1 cellular context compared by ENCODE assay signal in the genomic region with DNA sequence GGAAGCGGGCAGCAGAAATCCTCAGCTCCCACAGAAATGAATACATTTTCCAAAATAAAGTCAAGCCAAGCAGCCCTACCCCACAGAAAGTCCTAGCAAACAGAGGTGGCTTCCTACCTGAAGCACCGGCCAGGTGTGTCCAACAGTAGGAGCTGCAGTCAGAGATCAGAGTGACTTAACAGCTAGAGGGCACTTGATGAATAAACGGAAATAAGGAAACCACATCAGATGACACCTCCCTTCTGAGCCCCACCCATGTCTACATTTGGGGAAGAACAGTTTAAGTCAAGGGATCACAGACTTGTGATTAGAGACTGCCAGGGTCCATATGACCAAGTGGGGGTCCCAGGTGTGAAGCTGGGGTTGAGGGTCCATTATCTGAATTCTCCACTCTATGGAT.
TF ChIP-seq lines count a peak whose summit lies in the region.

A gene (minus strand): TSS at position 172 of the 400 bp plus-strand sequence. CDS start 1,751 bp downstream, outside the sequence.

TF ChIP-seq in WTC11, 78 proteins besides CTCF, POLR2A, EP300 and RAD21 (continued from another document):
- TF ChIP-seq, protein P1, sequence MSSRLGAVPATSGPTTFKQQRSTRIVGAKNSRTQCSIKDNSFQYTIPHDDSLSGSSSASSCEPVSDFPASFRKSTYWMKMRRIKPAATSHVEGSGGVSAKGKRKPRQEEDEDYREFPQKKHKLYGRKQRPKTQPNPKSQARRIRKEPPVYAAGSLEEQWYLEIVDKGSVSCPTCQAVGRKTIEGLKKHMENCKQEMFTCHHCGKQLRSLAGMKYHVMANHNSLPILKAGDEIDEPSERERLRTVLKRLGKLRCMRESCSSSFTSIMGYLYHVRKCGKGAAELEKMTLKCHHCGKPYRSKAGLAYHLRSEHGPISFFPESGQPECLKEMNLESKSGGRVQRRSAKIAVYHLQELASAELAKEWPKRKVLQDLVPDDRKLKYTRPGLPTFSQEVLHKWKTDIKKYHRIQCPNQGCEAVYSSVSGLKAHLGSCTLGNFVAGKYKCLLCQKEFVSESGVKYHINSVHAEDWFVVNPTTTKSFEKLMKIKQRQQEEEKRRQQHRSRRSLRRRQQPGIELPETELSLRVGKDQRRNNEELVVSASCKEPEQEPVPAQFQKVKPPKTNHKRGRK (CRISPR knock-in tag; IDR thresholded peaks at IDR 0.05; ENCODE audit: borderline replicate concordance) = no peak
- TF ChIP-seq, protein P2, sequence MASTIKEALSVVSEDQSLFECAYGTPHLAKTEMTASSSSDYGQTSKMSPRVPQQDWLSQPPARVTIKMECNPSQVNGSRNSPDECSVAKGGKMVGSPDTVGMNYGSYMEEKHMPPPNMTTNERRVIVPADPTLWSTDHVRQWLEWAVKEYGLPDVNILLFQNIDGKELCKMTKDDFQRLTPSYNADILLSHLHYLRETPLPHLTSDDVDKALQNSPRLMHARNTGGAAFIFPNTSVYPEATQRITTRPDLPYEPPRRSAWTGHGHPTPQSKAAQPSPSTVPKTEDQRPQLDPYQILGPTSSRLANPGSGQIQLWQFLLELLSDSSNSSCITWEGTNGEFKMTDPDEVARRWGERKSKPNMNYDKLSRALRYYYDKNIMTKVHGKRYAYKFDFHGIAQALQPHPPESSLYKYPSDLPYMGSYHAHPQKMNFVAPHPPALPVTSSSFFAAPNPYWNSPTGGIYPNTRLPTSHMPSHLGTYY (CRISPR knock-in tag; IDR thresholded peaks at IDR 0.05) = no peak
- TF ChIP-seq, protein P3, sequence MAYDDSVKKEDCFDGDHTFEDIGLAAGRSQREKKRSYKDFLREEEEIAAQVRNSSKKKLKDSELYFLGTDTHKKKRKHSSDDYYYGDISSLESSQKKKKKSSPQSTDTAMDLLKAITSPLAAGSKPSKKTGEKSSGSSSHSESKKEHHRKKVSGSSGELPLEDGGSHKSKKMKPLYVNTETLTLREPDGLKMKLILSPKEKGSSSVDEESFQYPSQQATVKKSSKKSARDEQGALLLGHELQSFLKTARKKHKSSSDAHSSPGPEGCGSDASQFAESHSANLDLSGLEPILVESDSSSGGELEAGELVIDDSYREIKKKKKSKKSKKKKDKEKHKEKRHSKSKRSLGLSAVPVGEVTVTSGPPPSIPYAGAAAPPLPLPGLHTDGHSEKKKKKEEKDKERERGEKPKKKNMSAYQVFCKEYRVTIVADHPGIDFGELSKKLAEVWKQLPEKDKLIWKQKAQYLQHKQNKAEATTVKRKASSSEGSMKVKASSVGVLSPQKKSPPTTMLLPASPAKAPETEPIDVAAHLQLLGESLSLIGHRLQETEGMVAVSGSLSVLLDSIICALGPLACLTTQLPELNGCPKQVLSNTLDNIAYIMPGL (CRISPR knock-in tag; IDR thresholded peaks at IDR 0.05) = no peak
- TF ChIP-seq PRRX2 (CRISPR knock-in tag; IDR thresholded peaks at IDR 0.05) = no peak
- TF ChIP-seq, protein P4, sequence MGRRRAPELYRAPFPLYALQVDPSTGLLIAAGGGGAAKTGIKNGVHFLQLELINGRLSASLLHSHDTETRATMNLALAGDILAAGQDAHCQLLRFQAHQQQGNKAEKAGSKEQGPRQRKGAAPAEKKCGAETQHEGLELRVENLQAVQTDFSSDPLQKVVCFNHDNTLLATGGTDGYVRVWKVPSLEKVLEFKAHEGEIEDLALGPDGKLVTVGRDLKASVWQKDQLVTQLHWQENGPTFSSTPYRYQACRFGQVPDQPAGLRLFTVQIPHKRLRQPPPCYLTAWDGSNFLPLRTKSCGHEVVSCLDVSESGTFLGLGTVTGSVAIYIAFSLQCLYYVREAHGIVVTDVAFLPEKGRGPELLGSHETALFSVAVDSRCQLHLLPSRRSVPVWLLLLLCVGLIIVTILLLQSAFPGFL (CRISPR knock-in tag; IDR thresholded peaks at IDR 0.05; ENCODE audit: borderline replicate concordance) = no peak
- TF ChIP-seq, protein P5, sequence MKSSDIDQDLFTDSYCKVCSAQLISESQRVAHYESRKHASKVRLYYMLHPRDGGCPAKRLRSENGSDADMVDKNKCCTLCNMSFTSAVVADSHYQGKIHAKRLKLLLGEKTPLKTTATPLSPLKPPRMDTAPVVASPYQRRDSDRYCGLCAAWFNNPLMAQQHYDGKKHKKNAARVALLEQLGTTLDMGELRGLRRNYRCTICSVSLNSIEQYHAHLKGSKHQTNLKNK (CRISPR knock-in tag; IDR thresholded peaks at IDR 0.05) = no peak
- TF ChIP-seq, protein P6, sequence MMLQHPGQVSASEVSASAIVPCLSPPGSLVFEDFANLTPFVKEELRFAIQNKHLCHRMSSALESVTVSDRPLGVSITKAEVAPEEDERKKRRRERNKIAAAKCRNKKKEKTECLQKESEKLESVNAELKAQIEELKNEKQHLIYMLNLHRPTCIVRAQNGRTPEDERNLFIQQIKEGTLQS (CRISPR knock-in tag; conservative IDR thresholded peaks at IDR 0.05) = no peak
- TF ChIP-seq, protein P7, sequence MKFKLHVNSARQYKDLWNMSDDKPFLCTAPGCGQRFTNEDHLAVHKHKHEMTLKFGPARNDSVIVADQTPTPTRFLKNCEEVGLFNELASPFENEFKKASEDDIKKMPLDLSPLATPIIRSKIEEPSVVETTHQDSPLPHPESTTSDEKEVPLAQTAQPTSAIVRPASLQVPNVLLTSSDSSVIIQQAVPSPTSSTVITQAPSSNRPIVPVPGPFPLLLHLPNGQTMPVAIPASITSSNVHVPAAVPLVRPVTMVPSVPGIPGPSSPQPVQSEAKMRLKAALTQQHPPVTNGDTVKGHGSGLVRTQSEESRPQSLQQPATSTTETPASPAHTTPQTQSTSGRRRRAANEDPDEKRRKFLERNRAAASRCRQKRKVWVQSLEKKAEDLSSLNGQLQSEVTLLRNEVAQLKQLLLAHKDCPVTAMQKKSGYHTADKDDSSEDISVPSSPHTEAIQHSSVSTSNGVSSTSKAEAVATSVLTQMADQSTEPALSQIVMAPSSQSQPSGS (CRISPR knock-in tag; IDR thresholded peaks at IDR 0.05; ENCODE audit: borderline replicate concordance, low read depth) = no peak
